ENCODE assay signal across 17 cellular contexts in the genomic region with DNA sequence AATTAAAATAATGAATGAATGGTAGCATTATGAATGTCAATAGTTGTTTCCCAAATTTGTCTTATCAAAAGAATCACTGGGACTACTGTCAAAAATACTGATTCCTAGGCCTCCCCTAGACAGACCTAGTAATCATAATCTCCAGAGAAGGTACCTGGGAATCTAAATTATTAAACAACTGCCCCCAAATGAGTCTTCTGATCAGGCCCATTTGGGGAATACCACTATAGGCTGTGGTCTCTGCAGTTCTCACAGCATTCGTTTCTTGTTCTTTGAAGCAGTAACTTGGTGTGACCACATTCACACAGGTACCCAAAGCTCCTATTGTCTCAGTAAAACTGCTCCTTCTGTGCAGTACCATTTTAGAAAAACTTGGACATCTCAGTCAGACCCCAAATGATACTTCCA.
DNase-seq lines count a peak whose midpoint lies in the region; ATAC-seq, FAIRE-seq and TF ChIP-seq lines count a peak whose summit lies in the region.
"Had no signal": no experiment of that assay in that cellular context is flagged by ENCODE, and none has a peak within 500 bp of the region (broad histone marks: within the 10 kb centered on the region; RNA-seq: fewer than 3 reads in every experiment).

No MANE protein-coding gene starts in this region.

- no peaks in the 10 kb centered on the region for H4K20me1 ChIP-seq in HepG2 (ENCODE audit: insufficient read depth, low read length)

- peak overlapping the region; percentile 30 to 70 (median 68) for H3K27ac Mint-ChIP-seq in nephron
- no peak overlapping the region for H3K27ac Mint-ChIP-seq in T-helper 2 cell treated with Interferon-gamma antibody and Interleukin-4, amounts not matched to agents 5 μg/mL and 100 μg/mL, for 36 hours
- H3K27ac Mint-ChIP-seq: activated naive CD8-positive, alpha-beta T cell; CD4-positive, alpha-beta T cell had no signal

- CTCF ChIA-PET in HepG2 (lab: Yijun Ruan, JAX; ENCODE audit: low intra/inter-chr PET ratio, low total read pairs) = no interaction called here

- no peak for TF ChIP-seq EP300 in HepG2 (IDR thresholded peaks at IDR 0.05; ENCODE audit: low read depth in 2 of 2, low read length in 2 of 2)
- no peak for TF ChIP-seq EP300 in HepG2 (CRISPR knock-in tag; IDR thresholded peaks at IDR 0.05; ENCODE audit: borderline replicate concordance)

- POLR2A ChIA-PET in HepG2 (lab: Yijun Ruan, JAX) = no interaction called here

- DNase-seq in T-helper 2 cell treated with Interferon-gamma antibody and Interleukin-4, amounts not matched to agents 5 μg/mL and 100 μg/mL, for 36 hours (ENCODE audit: low spot score) = no peak
- DNase-seq in HepG2 (ENCODE audit: low spot score) = no peak
- DNase-seq in HTR-8/SVneo (ENCODE audit: insufficient read length, low spot score) = no peak
- DNase-seq: CD4-positive, alpha-beta T cell; erythroblast; GF-D8; NCI-H1092 treated with DMSO at 0.1 percent for 48 hours; NCI-H526 treated with DMSO at 0.1 percent for 48 hours; Right ventricle myocardium superior; small intestine had no signal

- ATAC-seq in GM18907 (IDR thresholded peaks at IDR 0.05; ENCODE audit: unreplicated experiment) (peak; percentile 93), GM21529 (IDR thresholded peaks at IDR 0.05; ENCODE audit: unreplicated experiment) (peak; percentile 87), HG03135 (IDR thresholded peaks at IDR 0.05; ENCODE audit: unreplicated experiment) (peak; percentile 80), HepG2 (no peak)

- no peak overlapping the region for H2AFZ ChIP-seq in HepG2 (ENCODE audit: low read length)
- H2AFZ ChIP-seq: hepatocyte had no signal

- intact Hi-C loops in HepG2 (cut with micrococcal nuclease; ENCODE audit: unreplicated experiment) = no loop called here

- no peak overlapping the region for H3K27ac ChIP-seq in HepG2 (ENCODE audit: extremely low read length, insufficient read depth, low read length)
- H3K27ac ChIP-seq: hepatocyte had no signal

- H3K4me1 ChIP-seq in HepG2 (ENCODE audit: insufficient read depth, low read length) = no peaks in the 10 kb centered on the region

- in situ Hi-C loops in HepG2 (cut with HindIII; ENCODE audit: extremely low pct_ligation_motif_present, low pct_unique_long_range_greater_than_20kb) = no loop called here

- H3K4me3 ChIP-seq in HepG2 (replicated peaks in 1 of 3; ENCODE audit: insufficient read depth in 1 of 3, low read depth in 2 of 3, low read length in 3 of 3) = no peak overlapping the region
- H3K4me3 ChIP-seq: hepatocyte, tibial nerve had no signal

- peaks cover 65% of the 10 kb centered on the region for H3K4me1 Mint-ChIP-seq in nephron
- peaks cover 3% of the 10 kb centered on the region for H3K4me1 Mint-ChIP-seq in T-helper 2 cell treated with Interferon-gamma antibody and Interleukin-4, amounts not matched to agents 5 μg/mL and 100 μg/mL, for 36 hours (ENCODE audit: low read depth)

- H3K36me3 Mint-ChIP-seq in nephron (ENCODE audit: low read depth) = no peaks in the 10 kb centered on the region
- H3K36me3 Mint-ChIP-seq in T-helper 2 cell treated with Interferon-gamma antibody and Interleukin-4, amounts not matched to agents 5 μg/mL and 100 μg/mL, for 36 hours (ENCODE audit: low read depth) = no peaks in the 10 kb centered on the region
- H3K36me3 Mint-ChIP-seq: activated naive CD8-positive, alpha-beta T cell had no signal

- H3K79me2 ChIP-seq in HepG2 (ENCODE audit: insufficient read depth, low read length) = no peaks in the 10 kb centered on the region
- H3K79me2 ChIP-seq: hepatocyte had no signal

- no peaks in the 10 kb centered on the region for H3K36me3 ChIP-seq in HepG2 (replicated peaks in 1 of 2; ENCODE audit: control insufficient read depth in 1 of 2, insufficient read depth in 2 of 2, low read length in 2 of 2)
- H3K36me3 ChIP-seq: tibial nerve had no signal

- 42% methylated on average over 1 of the region's 1 CpG for WGBS in HepG2 (ENCODE audit: low lambda C conversion rate)

- FAIRE-seq in HepG2 (lab: Jason Lieb, UNC) = no peak
- no peak for FAIRE-seq in HTR-8/SVneo (lab: Jason Lieb, UNC)
- FAIRE-seq: small intestine had no signal

- no peak overlapping the region for H3K9ac ChIP-seq in HepG2 (ENCODE audit: insufficient read depth, low read depth, low read length)

- no TSS peak for BruUV-seq in HepG2 (replicated peaks; lab: Mats Ljungman, UMichigan)

- H3K9me3 ChIP-seq in HepG2 (ENCODE audit: low read length) = no peaks in the 10 kb centered on the region
- H3K9me3 ChIP-seq: tibial nerve had no signal

- H3K27me3 ChIP-seq in HepG2 (ENCODE audit: control insufficient read depth in 1 of 2, insufficient read depth in 2 of 2, low read length in 2 of 2) = no peaks in the 10 kb centered on the region
- H3K27me3 ChIP-seq: hepatocyte, tibial nerve had no signal

- no peak overlapping the region for H3K4me3 Mint-ChIP-seq in nephron
- H3K4me3 Mint-ChIP-seq in T-helper 2 cell treated with Interferon-gamma antibody and Interleukin-4, amounts not matched to agents 5 μg/mL and 100 μg/mL, for 36 hours = no peak overlapping the region
- H3K4me3 Mint-ChIP-seq: activated naive CD8-positive, alpha-beta T cell; CD4-positive, alpha-beta T cell had no signal

- no peak for TF ChIP-seq POLR2A in HepG2 (IDR thresholded peaks at IDR 0.05; ENCODE audit: insufficient read depth in 1 of 2, low read depth in 2 of 2, low read length in 2 of 2)

- no peak for TF ChIP-seq RAD21 in HepG2 (CRISPR knock-in tag; IDR thresholded peaks at IDR 0.05)

- peaks cover 4% of the 10 kb centered on the region for H3K27me3 Mint-ChIP-seq in nephron (ENCODE audit: low read depth)
- peaks cover 19% of the 10 kb centered on the region for H3K27me3 Mint-ChIP-seq in T-helper 2 cell treated with Interferon-gamma antibody and Interleukin-4, amounts not matched to agents 5 μg/mL and 100 μg/mL, for 36 hours (ENCODE audit: low read depth)
- H3K27me3 Mint-ChIP-seq: activated naive CD8-positive, alpha-beta T cell; CD4-positive, alpha-beta T cell had no signal

- H3K9me3 Mint-ChIP-seq in nephron = no peaks in the 10 kb centered on the region
- no peaks in the 10 kb centered on the region for H3K9me3 Mint-ChIP-seq in T-helper 2 cell treated with Interferon-gamma antibody and Interleukin-4, amounts not matched to agents 5 μg/mL and 100 μg/mL, for 36 hours
- H3K9me3 Mint-ChIP-seq: CD4-positive, alpha-beta T cell had no signal

- TF ChIP-seq CTCF in nephron (IDR thresholded peaks at IDR 0.05; ENCODE audit: unreplicated experiment in 3 of 3) (no peak), HepG2 (CRISPR knock-in tag; IDR thresholded peaks at IDR 0.05) (no peak)

- H3K4me2 ChIP-seq in HepG2 (ENCODE audit: low read depth, low read length) = no peak overlapping the region
- H3K4me2 ChIP-seq: hepatocyte had no signal

TF ChIP-seq in HepG2, 621 proteins besides CTCF, POLR2A, EP300 and RAD21 (continues in another document):
- TF ChIP-seq ZBTB38 (CRISPR knock-in tag; IDR thresholded peaks at IDR 0.05) (no peak), CENPT (CRISPR knock-in tag; IDR thresholded peaks at IDR 0.05; ENCODE audit: low read depth) (no peak), JUNB (CRISPR knock-in tag; IDR thresholded peaks at IDR 0.05; ENCODE audit: borderline replicate concordance) (no peak), HDAC6 (IDR thresholded peaks at IDR 0.05; ENCODE audit: low read depth, low read length) (no peak), CHD4 (IDR thresholded peaks at IDR 0.05; ENCODE audit: borderline replicate concordance, low read length) (no peak), ZFP36L1 (CRISPR knock-in tag; IDR thresholded peaks at IDR 0.05) (no peak), PAWR (CRISPR knock-in tag; IDR thresholded peaks at IDR 0.05; ENCODE audit: borderline replicate concordance) (no peak), U2AF2 (IDR thresholded peaks at IDR 0.05; ENCODE audit: low read depth, low read length) (no peak), ZNF790 (CRISPR knock-in tag; IDR thresholded peaks at IDR 0.05; ENCODE audit: borderline replicate concordance) (no peak), PHF20 (CRISPR knock-in tag; IDR thresholded peaks at IDR 0.05) (no peak), SP140L (CRISPR knock-in tag; IDR thresholded peaks at IDR 0.05; ENCODE audit: borderline replicate concordance) (no peak), BRCA1 (CRISPR knock-in tag; IDR thresholded peaks at IDR 0.05) (no peak)
- TF ChIP-seq, protein P1, sequence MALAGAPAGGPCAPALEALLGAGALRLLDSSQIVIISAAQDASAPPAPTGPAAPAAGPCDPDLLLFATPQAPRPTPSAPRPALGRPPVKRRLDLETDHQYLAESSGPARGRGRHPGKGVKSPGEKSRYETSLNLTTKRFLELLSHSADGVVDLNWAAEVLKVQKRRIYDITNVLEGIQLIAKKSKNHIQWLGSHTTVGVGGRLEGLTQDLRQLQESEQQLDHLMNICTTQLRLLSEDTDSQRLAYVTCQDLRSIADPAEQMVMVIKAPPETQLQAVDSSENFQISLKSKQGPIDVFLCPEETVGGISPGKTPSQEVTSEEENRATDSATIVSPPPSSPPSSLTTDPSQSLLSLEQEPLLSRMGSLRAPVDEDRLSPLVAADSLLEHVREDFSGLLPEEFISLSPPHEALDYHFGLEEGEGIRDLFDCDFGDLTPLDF (CRISPR knock-in tag; IDR thresholded peaks at IDR 0.05) = no peak
- TF ChIP-seq, protein P2, sequence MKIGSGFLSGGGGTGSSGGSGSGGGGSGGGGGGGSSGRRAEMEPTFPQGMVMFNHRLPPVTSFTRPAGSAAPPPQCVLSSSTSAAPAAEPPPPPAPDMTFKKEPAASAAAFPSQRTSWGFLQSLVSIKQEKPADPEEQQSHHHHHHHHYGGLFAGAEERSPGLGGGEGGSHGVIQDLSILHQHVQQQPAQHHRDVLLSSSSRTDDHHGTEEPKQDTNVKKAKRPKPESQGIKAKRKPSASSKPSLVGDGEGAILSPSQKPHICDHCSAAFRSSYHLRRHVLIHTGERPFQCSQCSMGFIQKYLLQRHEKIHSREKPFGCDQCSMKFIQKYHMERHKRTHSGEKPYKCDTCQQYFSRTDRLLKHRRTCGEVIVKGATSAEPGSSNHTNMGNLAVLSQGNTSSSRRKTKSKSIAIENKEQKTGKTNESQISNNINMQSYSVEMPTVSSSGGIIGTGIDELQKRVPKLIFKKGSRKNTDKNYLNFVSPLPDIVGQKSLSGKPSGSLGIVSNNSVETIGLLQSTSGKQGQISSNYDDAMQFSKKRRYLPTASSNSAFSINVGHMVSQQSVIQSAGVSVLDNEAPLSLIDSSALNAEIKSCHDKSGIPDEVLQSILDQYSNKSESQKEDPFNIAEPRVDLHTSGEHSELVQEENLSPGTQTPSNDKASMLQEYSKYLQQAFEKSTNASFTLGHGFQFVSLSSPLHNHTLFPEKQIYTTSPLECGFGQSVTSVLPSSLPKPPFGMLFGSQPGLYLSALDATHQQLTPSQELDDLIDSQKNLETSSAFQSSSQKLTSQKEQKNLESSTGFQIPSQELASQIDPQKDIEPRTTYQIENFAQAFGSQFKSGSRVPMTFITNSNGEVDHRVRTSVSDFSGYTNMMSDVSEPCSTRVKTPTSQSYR (CRISPR knock-in tag; IDR thresholded peaks at IDR 0.05; ENCODE audit: borderline replicate concordance) = no peak
